9 cellular contexts compared by ENCODE assay signal in the genomic region with DNA sequence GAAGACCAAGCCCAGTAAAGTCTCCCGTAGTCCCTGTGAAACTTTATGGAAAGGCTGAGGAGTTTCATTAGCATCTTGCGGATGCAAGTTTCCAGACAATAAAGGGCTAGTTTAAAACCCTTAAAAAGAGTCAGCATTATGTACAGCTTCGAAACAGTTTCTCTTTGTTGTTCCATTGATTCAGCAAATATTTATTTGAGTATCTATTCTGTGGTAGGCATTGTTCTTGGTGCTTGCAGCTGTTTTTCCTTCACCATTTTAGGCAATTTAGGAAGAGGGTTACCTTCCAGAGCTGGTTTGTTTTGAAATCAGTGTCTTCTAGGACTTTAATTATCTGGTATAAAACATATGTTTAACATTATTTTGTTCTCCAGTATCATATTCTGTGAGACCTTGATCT. TPM values are rescaled to one million over a fixed set of nuclear protein-coding genes. Genes with fewer than 3 reads are reported as not detected.
A peak's percentile ranks its signal among the peaks of the same experiment; 100 is the strongest.
DNase-seq lines count a peak whose midpoint lies in the region.
"Had no signal": no experiment of that assay in that cellular context is flagged by ENCODE, and none has a peak within 500 bp of the region (broad histone marks: within the 10 kb centered on the region; RNA-seq: fewer than 3 reads in every experiment).

No MANE protein-coding gene starts in this region.

- POLR2A ChIA-PET in activated CD4-positive, alpha-beta memory T cell treated with anti-CD3 and anti-CD28 coated beads, Interleukin-2, amount 10 ng/mL, durations not matched to agents 7 days and 5 days (lab: Charles Lee), result interaction anchor here (1.5 to 4.3 kb wide), 4 partner anchors 18 to 251 kb away, joined by 3 to 26 read pairs (median 10); a partner anchor contains a TSS

- H3K27ac ChIP-seq in iPS-18a (ENCODE audit: low read length), result no peak overlapping the region
- H3K27ac ChIP-seq in stomach smooth muscle (ENCODE audit: low read length), result no peak overlapping the region

- H3K36me3 ChIP-seq in iPS-18a (ENCODE audit: control insufficient read depth, low read depth, low read length), result peaks cover 44% of the 10 kb centered on the region
- H3K36me3 ChIP-seq in stomach smooth muscle (ENCODE audit: control insufficient read depth in 2 of 2, insufficient read depth in 2 of 2, low read length in 2 of 2), result peaks cover 13 to 14% of the 10 kb centered on the region in 2 donors

- H3K36me3 Mint-ChIP-seq in activated naive CD4-positive, alpha-beta T cell treated with anti-CD3 and anti-CD28 coated beads, Interleukin-2, amount 10 ng/mL, durations not matched to agents 7 days and 5 days, result peaks cover 29% of the 10 kb centered on the region
- H3K36me3 Mint-ChIP-seq in activated CD4-positive, alpha-beta memory T cell treated with anti-CD3 and anti-CD28 coated beads, Interleukin-2, amount 10 ng/mL, durations not matched to agents 7 days and 5 days (ENCODE audit: low read depth), result peaks cover 33% of the 10 kb centered on the region

- no peaks in the 10 kb centered on the region for H3K27me3 ChIP-seq in iPS-18a (ENCODE audit: control insufficient read depth, insufficient read depth, low read length)
- H3K27me3 ChIP-seq in stomach smooth muscle (ENCODE audit: control insufficient read depth in 1 of 2, insufficient read depth in 2 of 2, low read length in 2 of 2), result no peaks in the 10 kb centered on the region

- CTCF ChIA-PET in activated naive CD4-positive, alpha-beta T cell treated with anti-CD3 and anti-CD28 coated beads, Interleukin-2, amount 10 ng/mL, durations not matched to agents 7 days and 5 days (lab: Charles Lee), result interaction anchor here (1.3 kb wide), 1 partner anchor 250 kb away, joined by 3 read pairs; no protein-coding TSS in a partner anchor
- CTCF ChIA-PET in activated CD4-positive, alpha-beta memory T cell treated with anti-CD3 and anti-CD28 coated beads, Interleukin-2, amount 10 ng/mL, durations not matched to agents 7 days and 5 days (lab: Charles Lee), result interaction anchor here (0.6 kb wide), 1 partner anchor 9 kb away, joined by 4 read pairs; no protein-coding TSS in a partner anchor

- DNase-seq in activated naive CD4-positive, alpha-beta T cell treated with anti-CD3 and anti-CD28 coated beads, Interleukin-2, amount 10 ng/mL, durations not matched to agents 7 days and 5 days, result no peak
- DNase-seq in activated naive CD4-positive, alpha-beta T cell (lab: John Stamatoyannopoulos, UW), result no peak
- no peak for DNase-seq in activated CD4-positive, alpha-beta memory T cell treated with anti-CD3 and anti-CD28 coated beads, Interleukin-2, amount 10 ng/mL, durations not matched to agents 7 days and 5 days
- no peak for DNase-seq in NCI-H748 treated with DMSO at 0.1 percent for 48 hours (lab: John Stamatoyannopoulos, UW)
- DNase-seq in effector CD4-positive, alpha-beta T cell, result no peak
- DNase-seq in NCI-H2171 (lab: John Stamatoyannopoulos, UW), result no peak
- DNase-seq: NCI-H2081 treated with DMSO at 0.1 percent for 48 hours had no signal

- H3K4me3 ChIP-seq in iPS-18a (ENCODE audit: low read length) (peak overlapping the region; percentile 99), stomach smooth muscle (ENCODE audit: low read length in 2 of 2) (peak overlapping the region; percentile 99 to 100)

- H3K4me1 Mint-ChIP-seq in activated naive CD4-positive, alpha-beta T cell treated with anti-CD3 and anti-CD28 coated beads, Interleukin-2, amount 10 ng/mL, durations not matched to agents 7 days and 5 days, result peaks cover 45% of the 10 kb centered on the region
- peaks cover 40% of the 10 kb centered on the region for H3K4me1 Mint-ChIP-seq in activated CD4-positive, alpha-beta memory T cell treated with anti-CD3 and anti-CD28 coated beads, Interleukin-2, amount 10 ng/mL, durations not matched to agents 7 days and 5 days

- peak overlapping the region; percentile 30 for H3K27ac Mint-ChIP-seq in activated naive CD4-positive, alpha-beta T cell treated with anti-CD3 and anti-CD28 coated beads, Interleukin-2, amount 10 ng/mL, durations not matched to agents 7 days and 5 days
- no peak overlapping the region for H3K27ac Mint-ChIP-seq in activated CD4-positive, alpha-beta memory T cell treated with anti-CD3 and anti-CD28 coated beads, Interleukin-2, amount 10 ng/mL, durations not matched to agents 7 days and 5 days

- peak overlapping the region; percentile 87 for H3K4me3 Mint-ChIP-seq in activated naive CD4-positive, alpha-beta T cell treated with anti-CD3 and anti-CD28 coated beads, Interleukin-2, amount 10 ng/mL, durations not matched to agents 7 days and 5 days
- H3K4me3 Mint-ChIP-seq in activated CD4-positive, alpha-beta memory T cell treated with anti-CD3 and anti-CD28 coated beads, Interleukin-2, amount 10 ng/mL, durations not matched to agents 7 days and 5 days, result peak overlapping the region; percentile 96

- peaks cover 4% of the 10 kb centered on the region for H3K4me1 ChIP-seq in iPS-18a (ENCODE audit: control insufficient read depth, low read depth, low read length)
- peaks cover 10% of the 10 kb centered on the region for H3K4me1 ChIP-seq in stomach smooth muscle (ENCODE audit: control insufficient read depth, insufficient read depth, low read length)

- H3K9me3 Mint-ChIP-seq in activated naive CD4-positive, alpha-beta T cell treated with anti-CD3 and anti-CD28 coated beads, Interleukin-2, amount 10 ng/mL, durations not matched to agents 7 days and 5 days, result no peaks in the 10 kb centered on the region
- no peaks in the 10 kb centered on the region for H3K9me3 Mint-ChIP-seq in activated CD4-positive, alpha-beta memory T cell treated with anti-CD3 and anti-CD28 coated beads, Interleukin-2, amount 10 ng/mL, durations not matched to agents 7 days and 5 days

- H3K9ac ChIP-seq in iPS-18a (ENCODE audit: low read length), result peak overlapping the region; percentile 94
- H3K9ac ChIP-seq in stomach smooth muscle (ENCODE audit: low read length in 2 of 2), result no peak overlapping the region

- no peaks in the 10 kb centered on the region for H3K27me3 Mint-ChIP-seq in activated naive CD4-positive, alpha-beta T cell treated with anti-CD3 and anti-CD28 coated beads, Interleukin-2, amount 10 ng/mL, durations not matched to agents 7 days and 5 days
- H3K27me3 Mint-ChIP-seq in activated CD4-positive, alpha-beta memory T cell treated with anti-CD3 and anti-CD28 coated beads, Interleukin-2, amount 10 ng/mL, durations not matched to agents 7 days and 5 days, result no peaks in the 10 kb centered on the region

- H3K9me3 ChIP-seq in iPS-18a (ENCODE audit: control insufficient read depth, low read depth, low read length), result no peaks in the 10 kb centered on the region
- H3K9me3 ChIP-seq in stomach smooth muscle (ENCODE audit: control insufficient read depth in 2 of 2, low read length in 2 of 2), result no peaks in the 10 kb centered on the region

RNA-seq across cellular contexts. Expression of a gene that starts 1.5 kb away (rescaled TPM):
- 10 to 100 TPM; 56.4 to 76.7 TPM for total RNA-seq in activated CD4-positive, alpha-beta memory T cell treated with anti-CD3 and anti-CD28 coated beads, Interleukin-2, amount 10 ng/mL, durations not matched to agents 7 days and 5 days

RNA-seq across cellular contexts. Expression of a gene that starts 1.6 kb away (rescaled TPM):
- 10 to 100 TPM; 12.5 to 12.8 TPM for total RNA-seq in activated CD4-positive, alpha-beta memory T cell treated with anti-CD3 and anti-CD28 coated beads, Interleukin-2, amount 10 ng/mL, durations not matched to agents 7 days and 5 days

RNA-seq across cellular contexts. Expression of a gene that starts 51.5 kb away (rescaled TPM):
- 100 to 1,000 TPM; 117 to 120 TPM for total RNA-seq in activated CD4-positive, alpha-beta memory T cell treated with anti-CD3 and anti-CD28 coated beads, Interleukin-2, amount 10 ng/mL, durations not matched to agents 7 days and 5 days
